Comparison of ENCODE assay signal across 14 cellular contexts in the genomic region with DNA sequence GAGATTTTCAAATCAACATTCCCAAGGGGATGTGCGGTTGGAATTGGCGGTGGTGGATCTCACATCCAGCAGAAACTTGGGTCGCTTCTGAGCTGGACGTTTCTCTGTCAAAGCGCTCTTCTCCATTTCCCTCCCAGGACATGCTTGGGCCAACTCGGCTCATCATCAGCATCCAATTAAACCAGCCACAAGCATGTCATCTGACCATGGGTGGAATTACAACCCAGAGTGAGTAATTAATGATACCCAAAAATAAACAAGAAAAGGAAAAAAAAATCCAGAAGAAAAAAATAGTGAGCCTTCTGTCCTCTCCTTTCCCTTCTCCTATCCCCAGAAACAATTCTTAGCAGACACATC.
DNase-seq lines count a peak whose midpoint lies in the region; ATAC-seq and TF ChIP-seq lines count a peak whose summit lies in the region.
"Had no signal": no experiment of that assay in that cellular context is flagged by ENCODE, and none has a peak within 500 bp of the region (broad histone marks: within the 10 kb centered on the region; RNA-seq: fewer than 3 reads in every experiment).

No MANE protein-coding gene starts in this region.

- peaks cover 20% of the 10 kb centered on the region for H3K4me1 Mint-ChIP-seq in T-helper 17 cell
- H3K4me1 Mint-ChIP-seq in activated CD4-positive, alpha-beta T cell treated with anti-CD3 and anti-CD28 coated beads, Interleukin-2, amount 10 ng/mL, durations not matched to agents 7 days and 5 days: peaks cover 35% of the 10 kb centered on the region

- no peaks in the 10 kb centered on the region for H3K36me3 ChIP-seq in left lung
- no peaks in the 10 kb centered on the region for H3K36me3 ChIP-seq in stomach smooth muscle (ENCODE audit: control insufficient read depth in 2 of 2, insufficient read depth in 2 of 2, low read length in 2 of 2)

- H3K9ac ChIP-seq in stomach smooth muscle (ENCODE audit: low read length in 2 of 2): no peak overlapping the region

- H3K36me3 Mint-ChIP-seq in T-helper 17 cell (ENCODE audit: low read depth): no peaks in the 10 kb centered on the region
- peaks cover 3% of the 10 kb centered on the region for H3K36me3 Mint-ChIP-seq in activated CD4-positive, alpha-beta T cell treated with anti-CD3 and anti-CD28 coated beads, Interleukin-2, amount 10 ng/mL, durations not matched to agents 7 days and 5 days (ENCODE audit: low read depth)

- ATAC-seq in T-helper 17 cell (no peak), left lung (no peak), GM18873 (IDR thresholded peaks at IDR 0.05; ENCODE audit: low FRiP score, unreplicated experiment) (no peak)
- ATAC-seq: stimulated activated naive B cell treated with anti-CD40 and anti-IgM and Interleukin-4, amounts not matched to agents 10 μg/mL and 1 μg/mL and 100 μg/mL, for 72 hours had no signal

- H3K27ac ChIP-seq in left lung (peak overlapping the region; percentile 67 to 68), stomach smooth muscle (ENCODE audit: low read length) (peak overlapping the region; percentile 46)

- intact Hi-C loops in left lung (cut with DNase I): no loop called here

- peak overlapping the region; percentile 72 for H3K27ac Mint-ChIP-seq in T-helper 17 cell
- no peak overlapping the region for H3K27ac Mint-ChIP-seq in activated CD4-positive, alpha-beta T cell treated with anti-CD3 and anti-CD28 coated beads, Interleukin-2, amount 10 ng/mL, durations not matched to agents 7 days and 5 days
- H3K27ac Mint-ChIP-seq: stimulated activated naive B cell treated with anti-CD40 and anti-IgM and Interleukin-4, amounts not matched to agents 10 μg/mL and 1 μg/mL and 100 μg/mL, for 72 hours had no signal

- no peak for TF ChIP-seq CTCF in left lung (IDR thresholded peaks at IDR 0.05)

- H3K9me3 ChIP-seq in T-helper 17 cell (ENCODE audit: control insufficient read depth, low read length, poor library complexity, severe bottlenecking): no peaks in the 10 kb centered on the region
- H3K9me3 ChIP-seq in left lung: no peaks in the 10 kb centered on the region
- no peaks in the 10 kb centered on the region for H3K9me3 ChIP-seq in stomach smooth muscle (ENCODE audit: control insufficient read depth in 2 of 2, low read length in 2 of 2)

- no peaks in the 10 kb centered on the region for H3K27me3 Mint-ChIP-seq in T-helper 17 cell
- no peaks in the 10 kb centered on the region for H3K27me3 Mint-ChIP-seq in activated CD4-positive, alpha-beta T cell treated with anti-CD3 and anti-CD28 coated beads, Interleukin-2, amount 10 ng/mL, durations not matched to agents 7 days and 5 days
- H3K27me3 Mint-ChIP-seq: stimulated activated naive B cell treated with anti-CD40 and anti-IgM and Interleukin-4, amounts not matched to agents 10 μg/mL and 1 μg/mL and 100 μg/mL, for 72 hours had no signal

- no peaks in the 10 kb centered on the region for H3K9me3 Mint-ChIP-seq in activated CD4-positive, alpha-beta T cell treated with anti-CD3 and anti-CD28 coated beads, Interleukin-2, amount 10 ng/mL, durations not matched to agents 7 days and 5 days
- H3K9me3 Mint-ChIP-seq: neural crest cell had no signal

- peaks cover 21 to 66% of the 10 kb centered on the region in 2 donors for H3K4me1 ChIP-seq in left lung
- peaks cover 48% of the 10 kb centered on the region for H3K4me1 ChIP-seq in stomach smooth muscle (ENCODE audit: control insufficient read depth, insufficient read depth, low read length)

- no peak overlapping the region for H3K4me3 ChIP-seq in left lung
- H3K4me3 ChIP-seq in stomach smooth muscle (ENCODE audit: low read length in 2 of 2): no peak overlapping the region

- POLR2A ChIA-PET in activated CD4-positive, alpha-beta T cell treated with anti-CD3 and anti-CD28 coated beads, Interleukin-2, amount 10 ng/mL, durations not matched to agents 7 days and 5 days (lab: Charles Lee): no interaction called here

- no peak overlapping the region for H3K4me3 Mint-ChIP-seq in T-helper 17 cell
- H3K4me3 Mint-ChIP-seq in activated CD4-positive, alpha-beta T cell treated with anti-CD3 and anti-CD28 coated beads, Interleukin-2, amount 10 ng/mL, durations not matched to agents 7 days and 5 days: no peak overlapping the region
- H3K4me3 Mint-ChIP-seq: neural crest cell had no signal

- no peaks in the 10 kb centered on the region for H3K27me3 ChIP-seq in left lung
- no peaks in the 10 kb centered on the region for H3K27me3 ChIP-seq in stomach smooth muscle (ENCODE audit: control insufficient read depth in 1 of 2, insufficient read depth in 2 of 2, low read length in 2 of 2)

- DNase-seq in GM04503 (ENCODE audit: low read depth): peak; percentile 54
- DNase-seq in T-helper 17 cell: no peak
- DNase-seq in left lung: no peak
- DNase-seq in NCI-H2196 (lab: John Stamatoyannopoulos, UW; ENCODE audit: unreplicated experiment): no peak
- DNase-seq in activated CD4-positive, alpha-beta T cell treated with anti-CD3 and anti-CD28 coated beads, Interleukin-2, amount 10 ng/mL, durations not matched to agents 7 days and 5 days: no peak
- no peak for DNase-seq in C1 segment of cervical spinal cord (lab: John Stamatoyannopoulos, UW)
- DNase-seq: activated CD8-positive, alpha-beta memory T cell treated with anti-CD3 and anti-CD28 coated beads, Interleukin-2, amount 50 U/mL, for 48 hours; MV-4-11; NCI-H446; SHP77; stimulated activated naive B cell treated with anti-CD40 and anti-IgM and Interleukin-4, amounts not matched to agents 10 μg/mL and 1 μg/mL and 100 μg/mL, for 72 hours had no signal

- CTCF ChIA-PET in activated CD4-positive, alpha-beta T cell treated with anti-CD3 and anti-CD28 coated beads, Interleukin-2, amount 10 ng/mL, durations not matched to agents 7 days and 5 days (lab: Charles Lee): no interaction called here
